9 cellular contexts compared by ENCODE assay signal in genomic region chr7:30173058-30173897, GRCh38. TPM values are rescaled to one million over a fixed set of nuclear protein-coding genes. Genes with fewer than 3 reads are reported as not detected.
DNase-seq lines count a peak whose midpoint lies in the region; ATAC-seq and TF ChIP-seq lines count a peak whose summit lies in the region.
"Had no signal": no experiment of that assay in that cellular context is flagged by ENCODE, and none has a peak within 500 bp of the region (broad histone marks: within the 10 kb centered on the region; RNA-seq: fewer than 3 reads in every experiment).

No MANE protein-coding gene starts in this region.

- no peaks in the 10 kb centered on the region for H3K36me3 ChIP-seq in skeletal muscle satellite cell (ENCODE audit: insufficient read depth, low read length)

- no peaks in the 10 kb centered on the region for H3K9me3 ChIP-seq in skeletal muscle satellite cell (replicated peaks; ENCODE audit: low read length)
- H3K9me3 ChIP-seq in CD4-positive, alpha-beta T cell (ENCODE audit: control insufficient read depth, low read length), result no peaks in the 10 kb centered on the region

- H3K27ac Mint-ChIP-seq in stimulated activated memory B cell treated with anti-CD40 and anti-IgM and Interleukin-4, amounts not matched to agents 10 μg/mL and 1 μg/mL and 100 μg/mL, for 72 hours, result no peak overlapping the region
- no peak overlapping the region for H3K27ac Mint-ChIP-seq in CD4-positive, alpha-beta T cell
- H3K27ac Mint-ChIP-seq: dendritic cell treated with granulocyte-macrophage colony-stimulating factor and Interleukin-4, amounts not matched to agents 40 ng/mL and 50 ng/mL, for 4 days had no signal

- CTCF ChIA-PET in CD4-positive, alpha-beta T cell (lab: Charles Lee), result no interaction called here

- TF ChIP-seq CTCF in WI38 (IDR thresholded peaks at IDR 0.05; ENCODE audit: low read depth, low read length), result 0 out of 2 replicates have a peak, but pooled peaks have one; percentile 14
- TF ChIP-seq CTCF in CD4-positive, alpha-beta T cell (IDR thresholded peaks at IDR 0.05), result no peak

- peak; percentile 87 for ATAC-seq in Right ventricle myocardium superior (ENCODE audit: poor library complexity)
- no peak for ATAC-seq in stimulated activated memory B cell treated with anti-CD40 and anti-IgM and Interleukin-4, amounts not matched to agents 10 μg/mL and 1 μg/mL and 100 μg/mL, for 72 hours
- no peak for ATAC-seq in GM21423 (IDR thresholded peaks at IDR 0.05; ENCODE audit: unreplicated experiment)
- ATAC-seq in CD4-positive, alpha-beta T cell (ENCODE audit: poor library complexity), result no peak

- no peaks in the 10 kb centered on the region for H3K27me3 ChIP-seq in skeletal muscle satellite cell (ENCODE audit: control insufficient read depth, insufficient read depth, low read length)
- no peaks in the 10 kb centered on the region for H3K27me3 ChIP-seq in CD4-positive, alpha-beta T cell (ENCODE audit: control insufficient read depth, insufficient read depth, low read length)

- no peaks in the 10 kb centered on the region for H3K9me3 Mint-ChIP-seq in stimulated activated memory B cell treated with anti-CD40 and anti-IgM and Interleukin-4, amounts not matched to agents 10 μg/mL and 1 μg/mL and 100 μg/mL, for 72 hours
- H3K9me3 Mint-ChIP-seq in CD4-positive, alpha-beta T cell, result no peaks in the 10 kb centered on the region
- H3K9me3 Mint-ChIP-seq: dendritic cell treated with granulocyte-macrophage colony-stimulating factor and Interleukin-4, amounts not matched to agents 40 ng/mL and 50 ng/mL, for 4 days had no signal

- H3K27ac ChIP-seq in CD4-positive, alpha-beta T cell (ENCODE audit: low read depth, low read length), result no peak overlapping the region

- peak overlapping the region; percentile 10 for H3K9ac ChIP-seq in skeletal muscle satellite cell (ENCODE audit: low read depth, low read length)

- H3K27me3 Mint-ChIP-seq in stimulated activated memory B cell treated with anti-CD40 and anti-IgM and Interleukin-4, amounts not matched to agents 10 μg/mL and 1 μg/mL and 100 μg/mL, for 72 hours, result no peaks in the 10 kb centered on the region
- H3K27me3 Mint-ChIP-seq in CD4-positive, alpha-beta T cell, result no peaks in the 10 kb centered on the region
- H3K27me3 Mint-ChIP-seq: dendritic cell treated with granulocyte-macrophage colony-stimulating factor and Interleukin-4, amounts not matched to agents 40 ng/mL and 50 ng/mL, for 4 days had no signal

- peaks cover 25% of the 10 kb centered on the region for H3K4me1 Mint-ChIP-seq in stimulated activated memory B cell treated with anti-CD40 and anti-IgM and Interleukin-4, amounts not matched to agents 10 μg/mL and 1 μg/mL and 100 μg/mL, for 72 hours
- no peaks in the 10 kb centered on the region for H3K4me1 Mint-ChIP-seq in CD4-positive, alpha-beta T cell (ENCODE audit: low read depth)

- intact Hi-C loops in Right ventricle myocardium superior (cut with DNase I), result loop anchor here (10.0 kb wide), 1 partner anchor 82 kb away; no protein-coding TSS in a partner anchor
- intact Hi-C loops in CD4-positive, alpha-beta T cell (cut with DNase I, micrococcal nuclease), result no loop called here

- H3K4me3 ChIP-seq in WI38 (ENCODE audit: low read depth, low read length) (no peak overlapping the region), skeletal muscle satellite cell (ENCODE audit: low read length) (no peak overlapping the region)

- peak overlapping the region; percentile 24 for H3K4me2 ChIP-seq in skeletal muscle satellite cell (ENCODE audit: low read length)

- peak in 13 of 14 donors; percentile 54 to 96 (median 85) for DNase-seq in C1 segment of cervical spinal cord (lab: John Stamatoyannopoulos, UW)
- peak; percentile 98 for DNase-seq in NCI-H146 (lab: John Stamatoyannopoulos, UW)
- DNase-seq in Right ventricle myocardium superior, result peak; percentile 87
- no peak for DNase-seq in CD4-positive, alpha-beta T cell

- H3K36me3 Mint-ChIP-seq in stimulated activated memory B cell treated with anti-CD40 and anti-IgM and Interleukin-4, amounts not matched to agents 10 μg/mL and 1 μg/mL and 100 μg/mL, for 72 hours, result no peaks in the 10 kb centered on the region
- no peaks in the 10 kb centered on the region for H3K36me3 Mint-ChIP-seq in CD4-positive, alpha-beta T cell (ENCODE audit: low read depth)

- peaks cover 40% of the 10 kb centered on the region for H3K4me1 ChIP-seq in skeletal muscle satellite cell (ENCODE audit: control insufficient read depth, insufficient read depth, low read length)

- H3K4me3 Mint-ChIP-seq in stimulated activated memory B cell treated with anti-CD40 and anti-IgM and Interleukin-4, amounts not matched to agents 10 μg/mL and 1 μg/mL and 100 μg/mL, for 72 hours, result no peak overlapping the region
- H3K4me3 Mint-ChIP-seq in CD4-positive, alpha-beta T cell, result no peak overlapping the region
- H3K4me3 Mint-ChIP-seq: dendritic cell treated with granulocyte-macrophage colony-stimulating factor and Interleukin-4, amounts not matched to agents 40 ng/mL and 50 ng/mL, for 4 days had no signal

- POLR2A ChIA-PET in CD4-positive, alpha-beta T cell (lab: Charles Lee), result no interaction called here

RNA-seq across cellular contexts. Expression of gene MTURN, which starts 38.5 kb away (rescaled TPM):
- 17.7 TPM for total RNA-seq in Right ventricle myocardium superior
- 10.4 and 19.7 TPM in 2 replicates for total RNA-seq in skeletal muscle satellite cell (2012; rRNA removed)
- total RNA-seq in CD4-positive, alpha-beta T cell, result 10 to 100 TPM; 38.4 to 38.9 TPM

Comparison
In these comparisons a context has a peak if more than half of its experiments do, and no peak if none do; other contexts are left out.
1. DNase-seq: peak in C1 segment of cervical spinal cord (13 of 14), NCI-H146 (single experiment) and Right ventricle myocardium superior (single experiment); none in CD4-positive, alpha-beta T cell (0 of 10).